Comparison of ENCODE assay signal across 27 cellular contexts in the genomic region with DNA sequence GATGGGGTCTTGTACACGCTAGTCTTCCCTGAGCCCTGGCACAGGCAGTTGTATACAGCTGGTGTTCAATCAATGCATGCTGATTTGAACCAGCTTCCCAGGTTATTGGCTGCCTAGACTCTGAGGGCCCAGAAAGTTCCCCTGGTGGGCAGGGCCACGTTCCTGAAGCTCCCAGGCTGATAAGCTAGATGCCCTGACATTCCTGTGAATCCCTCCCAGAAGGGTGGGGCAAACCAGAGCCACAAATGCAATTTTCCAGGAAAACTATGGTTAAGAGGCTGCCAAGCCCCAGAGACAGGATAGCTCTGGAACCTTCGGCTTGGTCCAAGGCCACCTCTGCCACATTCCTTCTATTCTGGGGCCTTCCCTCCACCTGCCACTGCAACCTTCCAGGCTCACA.
A peak's percentile ranks its signal among the peaks of the same experiment; 100 is the strongest.
DNase-seq lines count a peak whose midpoint lies in the region; ATAC-seq and TF ChIP-seq lines count a peak whose summit lies in the region.
"Had no signal": no experiment of that assay in that cellular context is flagged by ENCODE, and none has a peak within 500 bp of the region (broad histone marks: within the 10 kb centered on the region; RNA-seq: fewer than 3 reads in every experiment).

No MANE protein-coding gene starts in this region.

- ATAC-seq in HG03025 (IDR thresholded peaks at IDR 0.05; ENCODE audit: low FRiP score, unreplicated experiment) (no peak), GM18907 (IDR thresholded peaks at IDR 0.05; ENCODE audit: unreplicated experiment) (no peak)
- ATAC-seq: activated CD8-positive, alpha-beta memory T cell treated with anti-CD3 and anti-CD28 coated beads, Interleukin-2, amount 10 ng/mL, durations not matched to agents 7 days and 5 days; stimulated activated naive CD8-positive, alpha-beta T cell treated with anti-CD3 and anti-CD28 coated beads, Interleukin-15, Interleukin-2, amounts not matched to agents 100 U/mL and 50 U/mL, for 24 hours had no signal

- H2BK120ac ChIP-seq in neuronal stem cell (ENCODE audit: low read depth, low read length), result no peak overlapping the region

- H2AK5ac ChIP-seq in neuronal stem cell (ENCODE audit: low read depth, low read length), result no peak overlapping the region

- H3K18ac ChIP-seq in neuronal stem cell (ENCODE audit: low read length), result no peak overlapping the region

- H3K9me3 ChIP-seq in colonic mucosa (no peaks in the 10 kb centered on the region), neuronal stem cell (replicated peaks in 1 of 2; ENCODE audit: control insufficient read depth in 2 of 2, insufficient read depth in 1 of 2, low read depth in 1 of 2, low read length in 2 of 2) (no peaks in the 10 kb centered on the region)
- H3K9me3 ChIP-seq: spleen, upper lobe of left lung had no signal

- H3K79me1 ChIP-seq in neuronal stem cell (ENCODE audit: low read depth, low read length), result peaks cover 24% of the 10 kb centered on the region

- H2BK5ac ChIP-seq in neuronal stem cell (ENCODE audit: low read length), result peak overlapping the region; percentile 10

- no peak overlapping the region for H2AFZ ChIP-seq in neuronal stem cell (ENCODE audit: low read length)

- H3K27ac ChIP-seq in colonic mucosa (no peak overlapping the region), neuronal stem cell (replicated peaks; ENCODE audit: low read length) (no peak overlapping the region)
- H3K27ac ChIP-seq: upper lobe of left lung, VCaP had no signal

- no peak overlapping the region for H4K91ac ChIP-seq in neuronal stem cell (ENCODE audit: low read depth, low read length, poor library complexity)

- TF ChIP-seq CTCF in colonic mucosa (IDR thresholded peaks at IDR 0.05), result no peak

- no peak overlapping the region for H3K4me2 ChIP-seq in neuronal stem cell (ENCODE audit: insufficient read depth, low read length, poor library complexity, severe bottlenecking)

- H3K14ac ChIP-seq in neuronal stem cell (ENCODE audit: low read length), result no peak overlapping the region

- H2BK12ac ChIP-seq in neuronal stem cell (ENCODE audit: low read length), result no peak overlapping the region

- H2BK15ac ChIP-seq in neuronal stem cell (ENCODE audit: low read length), result no peak overlapping the region

- no CpG with 5 or more reads among the region's 3 CpGs for WGBS in neuronal stem cell (ENCODE audit: extremely low coverage in 2 of 2, insufficient read length in 2 of 2, insufficient replicate concordance in 1 of 2), 2 donors

- H3K4me1 ChIP-seq in colonic mucosa (peaks cover 10% of the 10 kb centered on the region), neuronal stem cell (ENCODE audit: control insufficient read depth in 2 of 2, insufficient read depth in 1 of 2, low read depth in 1 of 2, low read length in 2 of 2) (peaks cover 0 to 15% of the 10 kb centered on the region in 2 donors)

- H3K27me3 ChIP-seq in colonic mucosa (no peaks in the 10 kb centered on the region), neuronal stem cell (ENCODE audit: control insufficient read depth in 3 of 3, insufficient read depth in 3 of 3, low read depth in 1 of 3, low read length in 3 of 3) (no peaks in the 10 kb centered on the region)
- H3K27me3 ChIP-seq: spleen, upper lobe of left lung had no signal

- H3K4me3 ChIP-seq in colonic mucosa, result no peak overlapping the region
- no peak overlapping the region for H3K4me3 ChIP-seq in neuronal stem cell (ENCODE audit: low read length in 2 of 2)
- H3K4me3 ChIP-seq: lung, spleen, upper lobe of left lung had no signal

- H3K23ac ChIP-seq in neuronal stem cell (ENCODE audit: low read depth, low read length, poor library complexity), result no peak overlapping the region

- intact Hi-C loops in colonic mucosa (cut with DNase I), result no loop called here

- no peak overlapping the region for H3K9ac ChIP-seq in colonic mucosa (ENCODE audit: low read depth in 2 of 2, low read length in 2 of 2)
- H3K9ac ChIP-seq in neuronal stem cell (ENCODE audit: low read depth, low read length, poor library complexity), result no peak overlapping the region

- H3K36me3 ChIP-seq in colonic mucosa, result no peaks in the 10 kb centered on the region
- peaks cover 14 to 60% of the 10 kb centered on the region in 2 donors for H3K36me3 ChIP-seq in neuronal stem cell (replicated peaks in 1 of 2; ENCODE audit: control insufficient read depth in 2 of 2, insufficient read depth in 2 of 2, low read length in 2 of 2)

- DNase-seq in AG20443 (ENCODE audit: low spot score) (peak; percentile 53), HT-29 (ENCODE audit: low spot score) (peak; percentile 35), colonic mucosa (peak; percentile 49), neuronal stem cell (ENCODE audit: low spot score) (no peak), dermis blood vessel endothelial cell (no peak), DMS153 treated with DMSO at 0.1 percent for 48 hours (lab: John Stamatoyannopoulos, UW; ENCODE audit: unreplicated experiment) (no peak)
- DNase-seq: activated CD4-positive, alpha-beta T cell treated with anti-CD3 and anti-CD28 coated beads, Interleukin-2, amount 10 ng/mL, durations not matched to agents 7 days and 5 days; activated CD8-positive, alpha-beta memory T cell treated with anti-CD3 and anti-CD28 coated beads, Interleukin-2, amount 10 ng/mL, durations not matched to agents 7 days and 5 days; activated naive CD4-positive, alpha-beta T cell treated with anti-CD3 and anti-CD28 coated beads, Interleukin-2, amount 50 U/mL, for 16 hours; aorta; C1 segment of cervical spinal cord; GDM1; HCEC 1CT; hippocampal formation; MM.1S; NCI-H146; NCI-H2227 treated with DMSO at 0.1 percent for 48 hours; NCI-H82; SHP77 treated with DMSO at 0.1 percent for 48 hours; spleen; stimulated activated CD4-positive, alpha-beta T cell treated with anti-CD3 and anti-CD28 coated beads, Interleukin-4, amount 100 ng/mL, for 1 hour; stimulated activated naive CD8-positive, alpha-beta T cell treated with anti-CD3 and anti-CD28 coated beads, Interleukin-15, Interleukin-2, amounts not matched to agents 100 U/mL and 50 U/mL, for 24 hours had no signal

- H3K4ac ChIP-seq in neuronal stem cell (ENCODE audit: low read length), result no peak overlapping the region

- no peak overlapping the region for H4K8ac ChIP-seq in neuronal stem cell (ENCODE audit: low read depth, low read length)

Comparison
In these comparisons a context has a peak if more than half of its experiments do, and no peak if none do; other contexts are left out.
1. DNase-seq: peak in AG20443 (single experiment), HT-29 (single experiment) and colonic mucosa (single experiment); none in neuronal stem cell (single experiment), dermis blood vessel endothelial cell (single experiment) and DMS153 treated with DMSO at 0.1 percent for 48 hours (single experiment).